Comparison of ENCODE assay signal across 16 cellular contexts in the genomic region with DNA sequence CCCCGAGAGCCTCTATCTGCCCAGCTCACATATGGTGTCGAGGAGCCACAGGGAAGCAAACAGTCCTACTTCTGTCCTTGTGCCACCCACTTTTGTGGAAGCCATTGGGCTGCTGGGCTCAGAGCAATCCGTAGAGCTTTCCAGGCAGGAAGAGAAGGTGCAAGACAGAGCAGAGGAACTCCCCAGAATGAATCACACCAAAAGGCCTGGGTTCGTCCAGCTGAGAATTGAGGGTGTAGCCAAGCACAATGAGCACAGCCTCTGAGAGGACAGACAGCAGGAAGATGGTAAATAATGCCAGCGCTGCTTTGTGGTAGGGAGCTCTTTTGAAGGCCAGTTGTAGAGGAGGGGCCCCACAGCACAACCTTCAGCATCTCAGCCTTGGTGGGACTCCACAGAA.
DNase-seq lines count a peak whose midpoint lies in the region; ATAC-seq, FAIRE-seq and TF ChIP-seq lines count a peak whose summit lies in the region.
"Had no signal": no experiment of that assay in that cellular context is flagged by ENCODE, and none has a peak within 500 bp of the region (broad histone marks: within the 10 kb centered on the region; RNA-seq: fewer than 3 reads in every experiment).

No MANE protein-coding gene starts in this region.

- peak overlapping the region; percentile 22; the same call in 1 of the 2 replicates for H3K27ac ChIP-seq in BLaER1

- ATAC-seq in GM18519 (IDR thresholded peaks at IDR 0.05; ENCODE audit: low FRiP score, unreplicated experiment): no peak
- no peak for ATAC-seq in Right ventricle myocardium superior (ENCODE audit: poor library complexity)
- ATAC-seq: GM12878 had no signal

- TF ChIP-seq CTCF in bronchial epithelial cell (IDR thresholded peaks at IDR 0.05; ENCODE audit: insufficient read depth, low read length, severe bottlenecking): no peak

- H3K4me3 ChIP-seq in BLaER1 (no peak overlapping the region), bronchial epithelial cell (ENCODE audit: low read depth, low read length) (no peak overlapping the region)
- H3K4me3 ChIP-seq: GM12878, HAP-1 had no signal

- peaks cover 7% of the 10 kb centered on the region for H3K27me3 Mint-ChIP-seq in activated naive CD4-positive, alpha-beta T cell treated with anti-CD3 and anti-CD28 coated beads for 36 hours (ENCODE audit: low read depth)

- CTCF ChIA-PET in activated naive CD4-positive, alpha-beta T cell treated with anti-CD3 and anti-CD28 coated beads for 36 hours (lab: Charles Lee): no interaction called here

- no peak overlapping the region for H3K4me3 Mint-ChIP-seq in activated naive CD4-positive, alpha-beta T cell treated with anti-CD3 and anti-CD28 coated beads for 36 hours
- H3K4me3 Mint-ChIP-seq: CD4-positive, alpha-beta memory T cell; IgD-negative memory B cell had no signal

- H3K4me1 ChIP-seq in BLaER1: peaks cover 27% of the 10 kb centered on the region

- no peak overlapping the region for H3K9ac ChIP-seq in BLaER1

- peak overlapping the region; percentile 49 for H3K4me2 ChIP-seq in BLaER1

- H3K9me3 Mint-ChIP-seq in activated naive CD4-positive, alpha-beta T cell treated with anti-CD3 and anti-CD28 coated beads for 36 hours: no peaks in the 10 kb centered on the region

- H4K20me1 ChIP-seq in BLaER1: no peaks in the 10 kb centered on the region

- H3K36me3 ChIP-seq in BLaER1 (no peaks in the 10 kb centered on the region), bronchial epithelial cell (ENCODE audit: control insufficient read depth, insufficient read depth, low read length) (no peaks in the 10 kb centered on the region)
- H3K36me3 ChIP-seq: HAP-1 had no signal

- no peaks in the 10 kb centered on the region for H3K4me1 Mint-ChIP-seq in activated naive CD4-positive, alpha-beta T cell treated with anti-CD3 and anti-CD28 coated beads for 36 hours (ENCODE audit: low read depth)
- H3K4me1 Mint-ChIP-seq: IgD-negative memory B cell had no signal

- H3K9me3 ChIP-seq in BLaER1: no peaks in the 10 kb centered on the region
- H3K9me3 ChIP-seq: HAP-1 had no signal

- H3K27ac Mint-ChIP-seq in activated naive CD4-positive, alpha-beta T cell treated with anti-CD3 and anti-CD28 coated beads for 36 hours: no peak overlapping the region
- H3K27ac Mint-ChIP-seq: CD4-positive, alpha-beta memory T cell; IgD-negative memory B cell had no signal

- no peaks in the 10 kb centered on the region for H3K36me3 Mint-ChIP-seq in activated naive CD4-positive, alpha-beta T cell treated with anti-CD3 and anti-CD28 coated beads for 36 hours (ENCODE audit: low read depth)
- H3K36me3 Mint-ChIP-seq: CD4-positive, alpha-beta memory T cell had no signal

- no peaks in the 10 kb centered on the region for H3K27me3 ChIP-seq in BLaER1
- H3K27me3 ChIP-seq in bronchial epithelial cell (ENCODE audit: control insufficient read depth, insufficient read depth, low read length): no peaks in the 10 kb centered on the region

- FAIRE-seq in bronchial epithelial cell (lab: Jason Lieb, UNC): no peak
- FAIRE-seq: GM12878, GM19239 had no signal

- DNase-seq in NCI-H446 treated with DMSO at 0.1 percent for 48 hours (lab: John Stamatoyannopoulos, UW) (peak; percentile 69), bronchial epithelial cell (ENCODE audit: low read depth) (peak; percentile 47), iPS-NIHi7 (ENCODE audit: extremely low spot score) (peak; percentile 7), Right ventricle myocardium superior (no peak)
- DNase-seq in activated naive CD4-positive, alpha-beta T cell treated with anti-CD3 and anti-CD28 coated beads for 36 hours: no peak
- DNase-seq: AML-193; C1 segment of cervical spinal cord; CD4-positive, alpha-beta memory T cell; DMS79; GOT3 had no signal

- intact Hi-C loops in activated naive CD4-positive, alpha-beta T cell treated with anti-CD3 and anti-CD28 coated beads for 36 hours (cut with micrococcal nuclease): no loop called here
- intact Hi-C loops in Right ventricle myocardium superior (cut with DNase I): no loop called here

Comparison
In these comparisons a context has a peak if more than half of its experiments do, and no peak if none do; other contexts are left out.
1. DNase-seq: peak in NCI-H446 treated with DMSO at 0.1 percent for 48 hours (single experiment), bronchial epithelial cell (single experiment) and iPS-NIHi7 (single experiment); none in activated naive CD4-positive, alpha-beta T cell treated with anti-CD3 and anti-CD28 coated beads for 36 hours (single experiment) and Right ventricle myocardium superior (single experiment).